ENCODE assay signal across 22 cellular contexts in the genomic region with DNA sequence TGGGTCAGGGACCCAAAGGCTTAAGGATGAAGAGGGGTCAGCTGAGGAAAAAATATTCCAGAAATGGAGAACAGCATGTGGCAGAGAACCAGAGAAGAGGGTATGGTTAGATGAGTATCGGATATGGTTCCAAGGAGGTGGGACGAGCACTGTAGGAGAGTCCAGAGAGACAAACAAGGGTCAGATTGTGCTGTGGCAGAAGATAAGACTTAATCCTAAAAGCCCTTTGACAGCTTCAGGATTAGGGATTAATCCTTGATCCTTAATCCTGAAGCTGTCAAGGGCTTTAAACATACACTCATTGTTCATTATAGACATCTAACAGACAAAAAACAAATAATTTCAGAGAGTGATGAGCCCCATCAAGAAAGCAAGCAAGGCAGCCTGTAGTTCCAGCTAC.
A peak's percentile ranks its signal among the peaks of the same experiment; 100 is the strongest.
DNase-seq lines count a peak whose midpoint lies in the region; TF ChIP-seq lines count a peak whose summit lies in the region.
"Had no signal": no experiment of that assay in that cellular context is flagged by ENCODE, and none has a peak within 500 bp of the region (broad histone marks: within the 10 kb centered on the region; RNA-seq: fewer than 3 reads in every experiment).

No MANE protein-coding gene starts in this region.

- intact Hi-C loops in MCF 10A (cut with micrococcal nuclease) = no loop called here
- intact Hi-C loops in breast epithelium (cut with DNase I; ENCODE audit: low total_unique reads) = no loop called here
- intact Hi-C loops in Caco-2 (cut with micrococcal nuclease; ENCODE audit: unreplicated experiment) = loop anchor here (10.0 kb wide), 1 partner anchor 1087 kb away; no protein-coding TSS in a partner anchor

- H3K27ac Mint-ChIP-seq in MCF 10A (ENCODE audit: low read depth, unreplicated experiment) (peak overlapping the region; percentile 10), Caco-2 (ENCODE audit: unreplicated experiment) (no peak overlapping the region)
- H3K27ac Mint-ChIP-seq: CD14-positive monocyte; CD4-positive, alpha-beta T cell; CD8-positive, alpha-beta memory T cell had no signal

- H3K36me3 Mint-ChIP-seq in MCF 10A (ENCODE audit: insufficient read depth, unreplicated experiment) (no peaks in the 10 kb centered on the region), Caco-2 (ENCODE audit: insufficient read depth, unreplicated experiment) (no peaks in the 10 kb centered on the region)
- H3K36me3 Mint-ChIP-seq: CD14-positive monocyte had no signal

- DNase-seq in MCF 10A (ENCODE audit: unreplicated experiment) = no peak
- DNase-seq in breast epithelium (ENCODE audit: low spot score in 2 of 2) = no peak
- DNase-seq in NCI-H82 (lab: John Stamatoyannopoulos, UW) = peak; percentile 92
- DNase-seq in WERI-Rb-1 = peak; percentile 62
- no peak for DNase-seq in activated naive CD4-positive, alpha-beta T cell treated with Interleukin-2 at 50 U/mL for 16 hours
- DNase-seq in Caco-2 = no peak
- DNase-seq: AML-193; BE2C; Calu3; CD4-positive, alpha-beta T cell; CD8-positive, alpha-beta memory T cell; DMS 273 treated with DMSO at 0.1 percent for 48 hours; DMS79; EL; GDM1; GM23248; H7; HCEC 1CT had no signal

- H3K4me3 ChIP-seq in breast epithelium (no peak overlapping the region), WERI-Rb-1 (ENCODE audit: low read depth, low read length) (no peak overlapping the region), Caco-2 (ENCODE audit: low read depth, low read length) (no peak overlapping the region)
- H3K4me3 ChIP-seq: BLaER1 treated with 17β-estradiol and CSF1 and Interleukin-3, amounts not matched to agents 10 nM and 100 nM; GM12878; GM23248 had no signal

- CTCF ChIA-PET in MCF 10A (lab: Yijun Ruan, JAX) = interaction anchor here (1.0 to 1.3 kb wide), 2 partner anchors 15 to 160 kb away, joined by 3 to 5 read pairs; no protein-coding TSS in a partner anchor
- CTCF ChIA-PET in Caco-2 (lab: Charles Lee) = no interaction called here

- POLR2A ChIA-PET in MCF 10A (lab: Yijun Ruan, JAX) (no interaction called here), Caco-2 (lab: Charles Lee) (no interaction called here)

- TF ChIP-seq CTCF in MCF 10A (IDR thresholded peaks at IDR 0.05; ENCODE audit: unreplicated experiment) = no peak
- no peak for TF ChIP-seq CTCF in breast epithelium (IDR thresholded peaks at IDR 0.05)
- no peak for TF ChIP-seq CTCF in WERI-Rb-1 (IDR thresholded peaks at IDR 0.05; ENCODE audit: low read depth, low read length)
- no peak for TF ChIP-seq CTCF in Caco-2 (IDR thresholded peaks at IDR 0.05; ENCODE audit: insufficient read depth in 1 of 2, low read depth in 1 of 2, low read length in 1 of 2, severe bottlenecking in 1 of 2, unreplicated experiment in 1 of 2)

- H3K27me3 Mint-ChIP-seq in MCF 10A (ENCODE audit: insufficient read depth, unreplicated experiment) (no peaks in the 10 kb centered on the region), Caco-2 (ENCODE audit: insufficient read depth, unreplicated experiment) (no peaks in the 10 kb centered on the region)
- H3K27me3 Mint-ChIP-seq: CD4-positive, alpha-beta T cell had no signal

- H3K9me3 Mint-ChIP-seq in MCF 10A (ENCODE audit: unreplicated experiment) (no peaks in the 10 kb centered on the region), Caco-2 (ENCODE audit: unreplicated experiment) (peaks cover 7% of the 10 kb centered on the region)
- H3K9me3 Mint-ChIP-seq: CD4-positive, alpha-beta T cell; CD8-positive, alpha-beta memory T cell had no signal

- H3K36me3 ChIP-seq in breast epithelium (no peaks in the 10 kb centered on the region), WERI-Rb-1 (no peaks in the 10 kb centered on the region), Caco-2 (ENCODE audit: control insufficient read depth, insufficient read depth, low read length) (no peaks in the 10 kb centered on the region)
- H3K36me3 ChIP-seq: BE2C; BLaER1 treated with 17β-estradiol and CSF1 and Interleukin-3, amounts not matched to agents 10 nM and 100 nM had no signal

- H3K27ac ChIP-seq in breast epithelium = no peak overlapping the region
- peak overlapping the region; percentile 62 for H3K27ac ChIP-seq in WERI-Rb-1
- H3K27ac ChIP-seq: 22Rv1; BLaER1 treated with 17β-estradiol and CSF1 and Interleukin-3, amounts not matched to agents 10 nM and 100 nM; GM23248 had no signal

- no peak for TF ChIP-seq POLR2A in breast epithelium (IDR thresholded peaks at IDR 0.05)

- H3K4me1 Mint-ChIP-seq in MCF 10A (ENCODE audit: insufficient read depth, unreplicated experiment) (no peaks in the 10 kb centered on the region), Caco-2 (ENCODE audit: low read depth, unreplicated experiment) (peaks cover 8% of the 10 kb centered on the region)

- BruUV-seq in MCF 10A (replicated peaks; lab: Mats Ljungman, UMichigan) (no TSS peak), Caco-2 (replicated peaks; lab: Mats Ljungman, UMichigan) (no TSS peak)

- H3K4me1 ChIP-seq in breast epithelium (no peaks in the 10 kb centered on the region), Caco-2 (peaks cover 18% of the 10 kb centered on the region)
- H3K4me1 ChIP-seq: BE2C had no signal

- H3K9me3 ChIP-seq in breast epithelium = no peaks in the 10 kb centered on the region
- peaks cover 8% of the 10 kb centered on the region for H3K9me3 ChIP-seq in WERI-Rb-1 (ENCODE audit: severe bottlenecking)
- 0 out of 2 replicates have a peak, but pooled peaks cover 6% of the 10 kb centered on the region for H3K9me3 ChIP-seq in Caco-2
- H3K9me3 ChIP-seq: BE2C had no signal

- H3K4me3 Mint-ChIP-seq in MCF 10A (ENCODE audit: unreplicated experiment) (no peak overlapping the region), Caco-2 (ENCODE audit: unreplicated experiment) (no peak overlapping the region)
- H3K4me3 Mint-ChIP-seq: CD14-positive monocyte; CD4-positive, alpha-beta T cell; CD8-positive, alpha-beta memory T cell had no signal

- H3K27me3 ChIP-seq in breast epithelium (no peaks in the 10 kb centered on the region), WERI-Rb-1 (ENCODE audit: insufficient read depth, low read depth, severe bottlenecking) (no peaks in the 10 kb centered on the region), Caco-2 (replicated peaks; ENCODE audit: control insufficient read depth, insufficient read depth, low read length) (no peaks in the 10 kb centered on the region)
- H3K27me3 ChIP-seq: BE2C; BLaER1 treated with 17β-estradiol and CSF1 and Interleukin-3, amounts not matched to agents 10 nM and 100 nM had no signal

Comparison
In these comparisons a context has a peak if more than half of its experiments do, and no peak if none do; other contexts are left out.
1. DNase-seq: peak in NCI-H82 (single experiment) and WERI-Rb-1 (single experiment); none in MCF 10A (single experiment), breast epithelium (0 of 2), activated naive CD4-positive, alpha-beta T cell treated with Interleukin-2 at 50 U/mL for 16 hours (single experiment) and Caco-2 (0 of 2).